7 cellular contexts compared by ENCODE assay signal in genomic region chr12:73998894-73999293, GRCh38.
"Had no signal": no experiment of that assay in that cellular context is flagged by ENCODE, and none has a peak within 500 bp of the region (broad histone marks: within the 10 kb centered on the region; RNA-seq: fewer than 3 reads in every experiment).

No MANE protein-coding gene starts in this region.

- H3K4me3 Mint-ChIP-seq: HFFc6 had no signal

- ATAC-seq: HCT116, K562 had no signal

- DNase-seq: GM23248, GOT3, H7, HFFc6, IMR-90 had no signal

- H3K27ac Mint-ChIP-seq: HFFc6 had no signal
